ENCODE assay signal across 14 cellular contexts in genomic region chr4:44583393-44583792, GRCh38.
DNase-seq lines count a peak whose midpoint lies in the region; ATAC-seq and TF ChIP-seq lines count a peak whose summit lies in the region.
"Had no signal": no experiment of that assay in that cellular context is flagged by ENCODE, and none has a peak within 500 bp of the region (broad histone marks: within the 10 kb centered on the region; RNA-seq: fewer than 3 reads in every experiment).

No MANE protein-coding gene starts in this region.

- TF ChIP-seq CTCF in neural crest cell (conservative IDR thresholded peaks at IDR 0.05): peak; percentile 34

- H3K27me3 Mint-ChIP-seq in neural crest cell (ENCODE audit: low read depth): peaks cover 9% of the 10 kb centered on the region
- H3K27me3 Mint-ChIP-seq: IgD-negative memory B cell had no signal

- H3K27ac Mint-ChIP-seq in neural crest cell (ENCODE audit: unreplicated experiment): no peak overlapping the region
- H3K27ac Mint-ChIP-seq: IgD-negative memory B cell had no signal

- no peaks in the 10 kb centered on the region for H3K4me1 Mint-ChIP-seq in neural crest cell
- H3K4me1 Mint-ChIP-seq: IgD-negative memory B cell had no signal

- peak; percentile 64 for ATAC-seq in HG03442 (IDR thresholded peaks at IDR 0.05; ENCODE audit: unreplicated experiment)
- no peak for ATAC-seq in GM21619 (IDR thresholded peaks at IDR 0.05; ENCODE audit: unreplicated experiment)
- ATAC-seq: activated CD4-positive, CD25-positive, alpha-beta regulatory T cell treated with anti-CD3 and anti-CD28 coated beads, Interleukin-2, amount 50 U/mL, for 24 hours had no signal

- no peaks in the 10 kb centered on the region for H3K36me3 Mint-ChIP-seq in neural crest cell (ENCODE audit: low read depth)

- H3K4me3 Mint-ChIP-seq in neural crest cell: no peak overlapping the region
- H3K4me3 Mint-ChIP-seq: IgD-negative memory B cell had no signal

- DNase-seq in NCI-H748 (lab: John Stamatoyannopoulos, UW; ENCODE audit: unreplicated experiment) (peak; percentile 25), NCI-H748 treated with DMSO at 0.1 percent for 48 hours (lab: John Stamatoyannopoulos, UW) (no peak), UCSD-AML1 (lab: John Stamatoyannopoulos, UW; ENCODE audit: unreplicated experiment) (peak; percentile 4), neural crest cell (ENCODE audit: low read depth, low spot score) (no peak), NCI-H1105 treated with DMSO at 0.1 percent for 48 hours (lab: John Stamatoyannopoulos, UW) (no peak)
- no peak for DNase-seq in stimulated activated CD4-positive, alpha-beta T cell treated with anti-CD3 and anti-CD28 coated beads, Interleukin-1b, Interleukin-23, amount 100 ng/mL, for 48 hours
- DNase-seq: activated gamma-delta T cell; central memory CD4-positive, alpha-beta T cell; foreskin fibroblast; stimulated activated CD4-positive, alpha-beta T cell treated with anti-CD3 and anti-CD28 coated beads, Interleukin-4, amount 100 ng/mL, for 4 hours had no signal

- peaks cover 4% of the 10 kb centered on the region for H3K9me3 Mint-ChIP-seq in neural crest cell

Comparison
In these comparisons a context has a peak if more than half of its experiments do, and no peak if none do; other contexts are left out.
1. DNase-seq: peak in NCI-H748 (single experiment) and UCSD-AML1 (single experiment); none in NCI-H748 treated with DMSO at 0.1 percent for 48 hours (single experiment), neural crest cell (single experiment), NCI-H1105 treated with DMSO at 0.1 percent for 48 hours (single experiment) and stimulated activated CD4-positive, alpha-beta T cell treated with anti-CD3 and anti-CD28 coated beads, Interleukin-1b, Interleukin-23, amount 100 ng/mL, for 48 hours (single experiment).